Comparison of ENCODE assay signal across 7 cellular contexts in genomic region chr21:8411139-8411671, GRCh38.
A peak's percentile ranks its signal among the peaks of the same experiment; 100 is the strongest.
DNase-seq lines count a peak whose midpoint lies in the region; ATAC-seq and TF ChIP-seq lines count a peak whose summit lies in the region.
"Not testable (repeated sequence)": the region's sequence is repeated elsewhere in the genome, so short reads cannot be mapped to it uniquely, and the experiment has no call there.

No MANE protein-coding gene starts in this region.

- H3F3A ChIP-seq in GM23338 (replicated peaks; ENCODE audit: low read depth), result not testable (repeated sequence)

- not testable (repeated sequence) for H3K79me2 ChIP-seq in GM23338 (replicated peaks; ENCODE audit: insufficient read depth)

- H3K27ac ChIP-seq in GM23338 (ENCODE audit: low read depth); naive thymus-derived CD4-positive, alpha-beta T cell (ENCODE audit: low read depth, low read length): not testable (repeated sequence)

- not testable (repeated sequence) for DNase-seq in GM23338 (ENCODE audit: low spot score); T-helper 17 cell; effector memory CD8-positive, alpha-beta T cell; left ventricle myocardium superior; naive thymus-derived CD4-positive, alpha-beta T cell

- not testable (repeated sequence) for H3K27me3 ChIP-seq in GM23338 (ENCODE audit: insufficient read depth); naive thymus-derived CD4-positive, alpha-beta T cell (ENCODE audit: control insufficient read depth in 2 of 2, insufficient read depth in 2 of 2, low read length in 2 of 2)

- H3K4me1 ChIP-seq in GM23338 (ENCODE audit: insufficient read depth); naive thymus-derived CD4-positive, alpha-beta T cell (ENCODE audit: control insufficient read depth in 2 of 2, insufficient read depth in 2 of 2, low read length in 2 of 2): not testable (repeated sequence)

- POLR2A ChIA-PET in naive thymus-derived CD4-positive, alpha-beta T cell (lab: Charles Lee), result not testable (repeated sequence)

- H3K9me3 Mint-ChIP-seq in GM23338; activated naive CD4-positive, alpha-beta T cell treated with anti-CD3 and anti-CD28 coated beads, Interleukin-2, amount 50 U/mL, for 24 hours; effector memory CD8-positive, alpha-beta T cell; naive thymus-derived CD4-positive, alpha-beta T cell; stimulated activated memory B cell treated with anti-CD40 and anti-IgM and Interleukin-4, amounts not matched to agents 10 μg/mL and 1 μg/mL and 100 μg/mL, for 72 hours: not testable (repeated sequence)

- H3K27ac Mint-ChIP-seq in GM23338 (peak overlapping the region; percentile 78; the same call in 1 of the 2 replicates), T-helper 17 cell (peak overlapping the region; percentile 93)
- H3K27ac Mint-ChIP-seq in activated naive CD4-positive, alpha-beta T cell treated with anti-CD3 and anti-CD28 coated beads, Interleukin-2, amount 50 U/mL, for 24 hours, result peak overlapping the region; percentile 94
- peak overlapping the region; percentile 84 to 89 for H3K27ac Mint-ChIP-seq in effector memory CD8-positive, alpha-beta T cell
- peak overlapping the region in 3 of 9 donors; percentile 23 to 75 (median 71) for H3K27ac Mint-ChIP-seq in naive thymus-derived CD4-positive, alpha-beta T cell
- peak overlapping the region; percentile 71 for H3K27ac Mint-ChIP-seq in stimulated activated memory B cell treated with anti-CD40 and anti-IgM and Interleukin-4, amounts not matched to agents 10 μg/mL and 1 μg/mL and 100 μg/mL, for 72 hours

- not testable (repeated sequence) for H3K4me3 Mint-ChIP-seq in GM23338; T-helper 17 cell; naive thymus-derived CD4-positive, alpha-beta T cell
- peak overlapping the region; percentile 15 for H3K4me3 Mint-ChIP-seq in activated naive CD4-positive, alpha-beta T cell treated with anti-CD3 and anti-CD28 coated beads, Interleukin-2, amount 50 U/mL, for 24 hours
- peak overlapping the region in 1 of 2 donors; percentile 36 for H3K4me3 Mint-ChIP-seq in effector memory CD8-positive, alpha-beta T cell
- H3K4me3 Mint-ChIP-seq in stimulated activated memory B cell treated with anti-CD40 and anti-IgM and Interleukin-4, amounts not matched to agents 10 μg/mL and 1 μg/mL and 100 μg/mL, for 72 hours, result peak overlapping the region; percentile 1

- H3K4me1 Mint-ChIP-seq in GM23338; T-helper 17 cell; activated naive CD4-positive, alpha-beta T cell treated with anti-CD3 and anti-CD28 coated beads, Interleukin-2, amount 50 U/mL, for 24 hours; effector memory CD8-positive, alpha-beta T cell (ENCODE audit: low read depth in 2 of 2); naive thymus-derived CD4-positive, alpha-beta T cell; stimulated activated memory B cell treated with anti-CD40 and anti-IgM and Interleukin-4, amounts not matched to agents 10 μg/mL and 1 μg/mL and 100 μg/mL, for 72 hours: not testable (repeated sequence)

- ATAC-seq in GM23338 (peak; percentile 8; the same call in 2 of the 3 replicates), T-helper 17 cell (peak; percentile 25), left ventricle myocardium superior (peak; percentile 22)
- not testable (repeated sequence) for ATAC-seq in effector memory CD8-positive, alpha-beta T cell (replicated peaks)
- peak; percentile 36 for ATAC-seq in naive thymus-derived CD4-positive, alpha-beta T cell
- peak; percentile 49 for ATAC-seq in stimulated activated memory B cell treated with anti-CD40 and anti-IgM and Interleukin-4, amounts not matched to agents 10 μg/mL and 1 μg/mL and 100 μg/mL, for 72 hours

- H3K9me2 ChIP-seq in GM23338 (ENCODE audit: insufficient read depth), result not testable (repeated sequence)

- H3K4me3 ChIP-seq in GM23338; naive thymus-derived CD4-positive, alpha-beta T cell (ENCODE audit: low read length): not testable (repeated sequence)

- not testable (repeated sequence) for H4K20me1 ChIP-seq in GM23338 (replicated peaks; ENCODE audit: insufficient read depth)

- not testable (repeated sequence) for H2AFZ ChIP-seq in GM23338

- H3K4me2 ChIP-seq in GM23338, result not testable (repeated sequence)

- not testable (repeated sequence) for H3K27me3 Mint-ChIP-seq in GM23338 (ENCODE audit: insufficient read depth, low read depth, poor library complexity); T-helper 17 cell; activated naive CD4-positive, alpha-beta T cell treated with anti-CD3 and anti-CD28 coated beads, Interleukin-2, amount 50 U/mL, for 24 hours; effector memory CD8-positive, alpha-beta T cell; naive thymus-derived CD4-positive, alpha-beta T cell; stimulated activated memory B cell treated with anti-CD40 and anti-IgM and Interleukin-4, amounts not matched to agents 10 μg/mL and 1 μg/mL and 100 μg/mL, for 72 hours

- intact Hi-C loops in left ventricle myocardium superior (cut with micrococcal nuclease); naive thymus-derived CD4-positive, alpha-beta T cell (cut with micrococcal nuclease): not testable (repeated sequence)

- not testable (repeated sequence) for H3K36me3 ChIP-seq in GM23338 (ENCODE audit: insufficient read depth); naive thymus-derived CD4-positive, alpha-beta T cell (ENCODE audit: control insufficient read depth in 2 of 3, insufficient read depth in 3 of 3, low read length in 3 of 3)

- H3K36me3 Mint-ChIP-seq in GM23338 (ENCODE audit: low read depth); T-helper 17 cell (ENCODE audit: low read depth); activated naive CD4-positive, alpha-beta T cell treated with anti-CD3 and anti-CD28 coated beads, Interleukin-2, amount 50 U/mL, for 24 hours; naive thymus-derived CD4-positive, alpha-beta T cell; stimulated activated memory B cell treated with anti-CD40 and anti-IgM and Interleukin-4, amounts not matched to agents 10 μg/mL and 1 μg/mL and 100 μg/mL, for 72 hours: not testable (repeated sequence)
- H3K36me3 Mint-ChIP-seq in effector memory CD8-positive, alpha-beta T cell (ENCODE audit: insufficient read depth), result peaks cover 11% of the 10 kb centered on the region

- CTCF ChIA-PET in naive thymus-derived CD4-positive, alpha-beta T cell (lab: Charles Lee), result not testable (repeated sequence)

- not testable (repeated sequence) for H3K9me3 ChIP-seq in T-helper 17 cell (ENCODE audit: control insufficient read depth, low read length, poor library complexity, severe bottlenecking); naive thymus-derived CD4-positive, alpha-beta T cell (ENCODE audit: control insufficient read depth in 2 of 3, low read length in 3 of 3)

- not testable (repeated sequence) for TF ChIP-seq CTCF in GM23338 (conservative IDR thresholded peaks at IDR 0.05; ENCODE audit: low read depth in 2 of 2)
